Comparison of ENCODE assay signal across 27 cellular contexts in the genomic region with DNA sequence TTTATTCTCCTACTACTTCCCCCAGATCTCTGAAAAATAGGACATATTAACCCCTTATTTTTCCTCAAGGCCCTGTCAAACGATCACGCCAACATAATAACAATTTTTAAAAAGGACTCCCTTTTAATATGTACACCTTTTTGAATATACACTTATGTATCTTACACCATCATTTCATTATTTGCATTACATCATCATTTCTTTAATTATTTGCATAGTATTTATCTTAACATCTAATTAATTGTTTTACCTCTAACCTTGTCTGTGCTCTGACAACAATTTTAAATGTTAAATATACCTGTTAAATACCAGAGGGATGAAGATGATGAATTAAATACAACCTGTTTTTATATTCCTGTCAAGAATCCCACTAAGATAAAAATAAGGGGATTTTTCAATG.
"Had no signal": no experiment of that assay in that cellular context is flagged by ENCODE, and none has a peak within 500 bp of the region (broad histone marks: within the 10 kb centered on the region; RNA-seq: fewer than 3 reads in every experiment).

No MANE protein-coding gene starts in this region.

- H3K4me3 ChIP-seq: left ventricle myocardium inferior, lung, neural progenitor cell, right atrium auricular region, skin epidermis, spleen, suprapubic skin, thoracic aorta, tibial artery, upper lobe of right lung had no signal

- H3K4me1 Mint-ChIP-seq: natural killer cell; nephron progenitor cell; neural progenitor cell; stimulated activated effector memory CD8-positive, alpha-beta T cell treated with anti-CD3 and anti-CD28 coated beads, Interleukin-12 subunit alpha, Interleukin-12 subunit beta, amount 100 ng/mL, for 72 hours had no signal

- DNase-seq: hypothalamus; islet precursor cell; left ventricle myocardium inferior; mesendoderm; naive B cell; natural killer cell; nephron progenitor cell; occipital lobe; spleen; stimulated activated CD4-positive, alpha-beta T cell treated with anti-CD3 and anti-CD28 coated beads, Interleukin-4, amount 100 ng/mL, for 24 hours; stimulated activated naive CD4-positive, alpha-beta T cell; tibial artery; trophoblast cell; upper lobe of right lung had no signal

- H3K9me3 ChIP-seq: left ventricle myocardium inferior, neutrophil, right atrium auricular region, spleen, suprapubic skin, thoracic aorta, tibial artery, upper lobe of right lung had no signal

- FAIRE-seq: urothelium cell line had no signal

- H2AFZ ChIP-seq: neural progenitor cell had no signal

- H3K4me2 ChIP-seq: neural progenitor cell had no signal

- H3K9me3 Mint-ChIP-seq: natural killer cell; nephron progenitor cell; neural progenitor cell; stimulated activated effector memory CD8-positive, alpha-beta T cell treated with anti-CD3 and anti-CD28 coated beads, Interleukin-12 subunit alpha, Interleukin-12 subunit beta, amount 100 ng/mL, for 72 hours; stimulated activated naive CD8-positive, alpha-beta T cell treated with anti-CD3 and anti-CD28 coated beads, Interleukin-15, Interleukin-2, amounts not matched to agents 100 ng/mL and 50 ng/mL, for 24 hours had no signal

- H3K27ac Mint-ChIP-seq: mesothelial cell of epicardium; naive B cell; natural killer cell; nephron progenitor cell; neural progenitor cell; progenitor cell of endocrine pancreas; stimulated activated effector memory CD8-positive, alpha-beta T cell treated with anti-CD3 and anti-CD28 coated beads, Interleukin-12 subunit alpha, Interleukin-12 subunit beta, amount 100 ng/mL, for 72 hours; stimulated activated naive CD8-positive, alpha-beta T cell treated with anti-CD3 and anti-CD28 coated beads, Interleukin-15, Interleukin-2, amounts not matched to agents 100 ng/mL and 50 ng/mL, for 24 hours had no signal

- H3K4me3 Mint-ChIP-seq: mesothelial cell of epicardium; naive B cell; natural killer cell; nephron progenitor cell; neural progenitor cell; stimulated activated effector memory CD8-positive, alpha-beta T cell treated with anti-CD3 and anti-CD28 coated beads, Interleukin-12 subunit alpha, Interleukin-12 subunit beta, amount 100 ng/mL, for 72 hours; stimulated activated naive CD8-positive, alpha-beta T cell treated with anti-CD3 and anti-CD28 coated beads, Interleukin-15, Interleukin-2, amounts not matched to agents 100 ng/mL and 50 ng/mL, for 24 hours had no signal

- H3K36me3 ChIP-seq: left ventricle myocardium inferior, neural progenitor cell, neutrophil, right atrium auricular region, spleen, suprapubic skin, thoracic aorta, tibial artery, upper lobe of right lung had no signal

- H3K27me3 ChIP-seq: neural progenitor cell, neutrophil, right atrium auricular region, spleen, suprapubic skin, tibial artery, upper lobe of right lung had no signal

- ATAC-seq: natural killer cell; sciatic nerve; stimulated activated effector memory CD8-positive, alpha-beta T cell treated with anti-CD3 and anti-CD28 coated beads, Interleukin-12 subunit alpha, Interleukin-12 subunit beta, amount 100 ng/mL, for 72 hours; upper lobe of right lung had no signal

- H3K27me3 Mint-ChIP-seq: naive B cell; progenitor cell of endocrine pancreas; stimulated activated naive CD8-positive, alpha-beta T cell treated with anti-CD3 and anti-CD28 coated beads, Interleukin-15, Interleukin-2, amounts not matched to agents 100 ng/mL and 50 ng/mL, for 24 hours had no signal

- H3K4me1 ChIP-seq: left ventricle myocardium inferior, neural progenitor cell, right atrium auricular region, spleen, suprapubic skin, tibial artery, upper lobe of right lung had no signal

- H3K9ac ChIP-seq: neural progenitor cell had no signal

- H3K27ac ChIP-seq: left ventricle myocardium inferior, neural progenitor cell, neutrophil, right atrium auricular region, skin epidermis, spleen, suprapubic skin, thoracic aorta, tibial artery, upper lobe of right lung had no signal

- H3K36me3 Mint-ChIP-seq: mesothelial cell of epicardium; naive B cell; natural killer cell; neural progenitor cell; stimulated activated effector memory CD8-positive, alpha-beta T cell treated with anti-CD3 and anti-CD28 coated beads, Interleukin-12 subunit alpha, Interleukin-12 subunit beta, amount 100 ng/mL, for 72 hours had no signal
